In genomic region chr20:13216533-13216932, GRCh38 we compare ENCODE assay signal across 34 cellular contexts. TPM values are rescaled to one million over a fixed set of nuclear protein-coding genes. Genes with fewer than 3 reads are reported as not detected.
"Had no signal": no experiment of that assay in that cellular context is flagged by ENCODE, and none has a peak within 500 bp of the region (broad histone marks: within the 10 kb centered on the region; RNA-seq: fewer than 3 reads in every experiment).

No MANE protein-coding gene starts in this region.

- H3K4me1 ChIP-seq: breast epithelium had no signal

- H3K36me3 ChIP-seq: adrenal gland, brain microvascular endothelial cell, breast epithelium had no signal

- ATAC-seq: activated CD8-positive, alpha-beta T cell treated with anti-CD3 and anti-CD28 coated beads for 36 hours; activated naive CD4-positive, alpha-beta T cell treated with anti-CD3 and anti-CD28 coated beads, Interleukin-2, amount 50 U/mL, for 72 hours; activated T-cell treated with anti-CD3 and anti-CD28 coated beads, Interleukin-2, amount 50 U/mL, for 4 hours; activated T-cell treated with anti-CD3 and anti-CD28 coated beads, Interleukin-2, amount 50 U/mL, for 72 hours; activated T-helper 17 cell treated with anti-CD3 and anti-CD28 coated beads, Interleukin-2, amount 50 U/mL, for 72 hours; body of pancreas; T-cell had no signal

- DNase-seq: activated B cell treated with CpG ODN at 0.5 μM for 24 hours; activated CD4-positive, alpha-beta memory T cell treated with anti-CD3 and anti-CD28 coated beads for 36 hours; activated CD4-positive, alpha-beta T cell treated with anti-CD3 and anti-CD28 coated beads for 4 hours; activated CD4-positive, alpha-beta T cell treated with anti-CD3 and anti-CD28 coated beads, Interleukin-2, amount 10 ng/mL, durations not matched to agents 24 days and 14 days; activated CD4-positive, alpha-beta T cell treated with anti-CD3 and anti-CD28 coated beads, Interleukin-2, amount 50 U/mL, for 1 hour; activated CD4-positive, alpha-beta T cell treated with anti-CD3 and anti-CD28 coated beads, Interleukin-2, amount 50 U/mL, for 4 hours; activated CD4-positive, CD25-positive, alpha-beta regulatory T cell treated with anti-CD3 and anti-CD28 coated beads, Interleukin-2, amount 50 U/mL, for 72 hours; activated CD8-positive, alpha-beta memory T cell treated with anti-CD3 and anti-CD28 coated beads, Interleukin-2, amount 50 U/mL, for 4 hours; activated CD8-positive, alpha-beta T cell treated with anti-CD3 and anti-CD28 coated beads for 36 hours; activated effector memory CD4-positive, alpha-beta T cell treated with anti-CD3 and anti-CD28 coated beads, Interleukin-2, amount 50 U/mL, for 16 hours; activated gamma-delta T cell treated with Interleukin-2 at 50 U/mL for 16 hours; activated naive CD4-positive, alpha-beta T cell; activated naive CD4-positive, alpha-beta T cell treated with anti-CD3 and anti-CD28 coated beads for 36 hours; activated naive CD4-positive, alpha-beta T cell treated with anti-CD3 and anti-CD28 coated beads, Interleukin-2, amount 50 U/mL, for 16 hours; activated naive CD8-positive, alpha-beta T cell treated with anti-CD3 and anti-CD28 coated beads for 36 hours; activated T-cell treated with anti-CD3 and anti-CD28 coated beads for 4 hours; activated T-cell treated with anti-CD3 and anti-CD28 coated beads, Interleukin-2, amount 50 U/mL, for 1 hour; activated T-cell treated with anti-CD3 and anti-CD28 coated beads, Interleukin-2, amount 50 U/mL, for 4 hours; activated T-cell treated with anti-CD3 and anti-CD28 coated beads, Interleukin-2, amount 50 U/mL, for 72 hours; adrenal gland; amniotic stem cell; aorta; body of pancreas; brain microvascular endothelial cell; central memory CD4-positive, alpha-beta T cell; T-cell; T-helper 2 cell; T-helper 9 cell had no signal

- FAIRE-seq: astrocyte, TTC549 had no signal

- H3K4me3 ChIP-seq: adrenal gland, body of pancreas, breast epithelium had no signal

- H3K9me3 ChIP-seq: adrenal gland, body of pancreas, breast epithelium had no signal

- H3K27ac ChIP-seq: adrenal gland, body of pancreas, brain microvascular endothelial cell, breast epithelium, VCaP had no signal

- H3K27me3 ChIP-seq: body of pancreas had no signal

RNA-seq across cellular contexts. Expression of gene ISM1, which starts 4.5 kb away (rescaled TPM):
- total RNA-seq: activated B cell treated with CpG ODN at 0.5 μM for 24 hours had no signal
